ENCODE assay signal across 8 cellular contexts in the genomic region with DNA sequence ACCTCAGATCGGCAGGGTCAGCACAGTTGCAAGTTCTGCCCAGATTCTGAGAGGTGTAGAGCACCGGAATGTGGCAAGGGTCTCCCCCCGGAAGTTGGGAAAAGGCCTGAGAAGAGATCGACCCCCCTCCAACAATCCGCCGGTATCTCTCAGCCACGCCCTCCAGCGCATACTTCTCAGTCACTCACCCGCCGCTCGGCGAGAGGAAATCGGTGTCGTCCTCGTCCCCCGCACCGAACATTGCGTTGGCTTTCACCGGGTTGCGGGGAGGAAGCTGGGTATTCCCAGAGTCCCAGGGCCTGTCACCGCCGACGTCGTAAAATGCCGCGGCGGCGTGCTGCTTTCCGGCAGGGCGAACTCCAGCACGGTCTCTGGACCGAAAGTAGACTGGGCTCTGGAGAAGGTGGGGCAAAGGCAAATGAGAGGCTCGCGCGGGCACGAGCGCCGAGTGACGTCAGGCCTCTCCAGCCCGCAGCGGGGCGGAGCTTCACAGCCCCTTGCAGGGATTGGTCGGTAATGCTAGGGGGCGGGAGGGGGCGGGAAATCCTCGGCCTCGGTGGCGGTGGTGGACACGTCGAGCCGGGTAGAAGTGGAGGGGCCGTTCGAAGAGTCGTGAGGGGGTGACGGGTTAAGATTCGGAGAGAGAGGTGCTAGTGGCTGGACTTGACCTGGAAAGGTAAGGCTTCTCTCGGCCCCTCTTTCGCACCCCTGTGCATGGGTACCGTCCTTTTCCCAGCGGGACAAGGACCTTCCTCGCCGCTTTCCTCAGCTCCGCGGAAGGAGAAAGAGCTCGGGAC.
DNase-seq lines count a peak whose midpoint lies in the region; ATAC-seq and TF ChIP-seq lines count a peak whose summit lies in the region.

A gene with protein sequence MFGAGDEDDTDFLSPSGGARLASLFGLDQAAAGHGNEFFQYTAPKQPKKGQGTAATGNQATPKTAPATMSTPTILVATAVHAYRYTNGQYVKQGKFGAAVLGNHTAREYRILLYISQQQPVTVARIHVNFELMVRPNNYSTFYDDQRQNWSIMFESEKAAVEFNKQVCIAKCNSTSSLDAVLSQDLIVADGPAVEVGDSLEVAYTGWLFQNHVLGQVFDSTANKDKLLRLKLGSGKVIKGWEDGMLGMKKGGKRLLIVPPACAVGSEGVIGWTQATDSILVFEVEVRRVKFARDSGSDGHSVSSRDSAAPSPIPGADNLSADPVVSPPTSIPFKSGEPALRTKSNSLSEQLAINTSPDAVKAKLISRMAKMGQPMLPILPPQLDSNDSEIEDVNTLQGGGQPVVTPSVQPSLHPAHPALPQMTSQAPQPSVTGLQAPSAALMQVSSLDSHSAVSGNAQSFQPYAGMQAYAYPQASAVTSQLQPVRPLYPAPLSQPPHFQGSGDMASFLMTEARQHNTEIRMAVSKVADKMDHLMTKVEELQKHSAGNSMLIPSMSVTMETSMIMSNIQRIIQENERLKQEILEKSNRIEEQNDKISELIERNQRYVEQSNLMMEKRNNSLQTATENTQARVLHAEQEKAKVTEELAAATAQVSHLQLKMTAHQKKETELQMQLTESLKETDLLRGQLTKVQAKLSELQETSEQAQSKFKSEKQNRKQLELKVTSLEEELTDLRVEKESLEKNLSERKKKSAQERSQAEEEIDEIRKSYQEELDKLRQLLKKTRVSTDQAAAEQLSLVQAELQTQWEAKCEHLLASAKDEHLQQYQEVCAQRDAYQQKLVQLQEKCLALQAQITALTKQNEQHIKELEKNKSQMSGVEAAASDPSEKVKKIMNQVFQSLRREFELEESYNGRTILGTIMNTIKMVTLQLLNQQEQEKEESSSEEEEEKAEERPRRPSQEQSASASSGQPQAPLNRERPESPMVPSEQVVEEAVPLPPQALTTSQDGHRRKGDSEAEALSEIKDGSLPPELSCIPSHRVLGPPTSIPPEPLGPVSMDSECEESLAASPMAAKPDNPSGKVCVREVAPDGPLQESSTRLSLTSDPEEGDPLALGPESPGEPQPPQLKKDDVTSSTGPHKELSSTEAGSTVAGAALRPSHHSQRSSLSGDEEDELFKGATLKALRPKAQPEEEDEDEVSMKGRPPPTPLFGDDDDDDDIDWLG (minus strand): TSS at position 275 of the 797 bp plus-strand sequence. CDS start 34 bp downstream, at position 241.
A gene (plus strand): TSS at position 542 of the 797 bp plus-strand sequence. CDS start 34,605 bp downstream, outside the sequence.

- peak; percentile 87 for ATAC-seq in HG03196 (IDR thresholded peaks at IDR 0.05; ENCODE audit: unreplicated experiment)
- peak; percentile 95 for ATAC-seq in central memory CD8-positive, alpha-beta T cell (replicated peaks; ENCODE audit: extremely low read depth, poor library complexity, severe bottlenecking)

- peaks cover 14% of the 10 kb centered on the region for H3K36me3 Mint-ChIP-seq in central memory CD8-positive, alpha-beta T cell (ENCODE audit: insufficient read depth)

- peak; percentile 76 for TF ChIP-seq POLR2A in GM18951 (IDR thresholded peaks at IDR 0.05; ENCODE audit: extremely low read depth, insufficient read depth, insufficient read length)

- H3K4me3 Mint-ChIP-seq in central memory CD8-positive, alpha-beta T cell: peak within 1 kb of the TSS; percentile 91

- H3K27ac Mint-ChIP-seq in central memory CD8-positive, alpha-beta T cell (ENCODE audit: low read depth): peak within 1 kb of the TSS; percentile 89

- in situ Hi-C loops in GM18951 (cut with MboI; ENCODE audit: low sequenced_read_pairs, unreplicated experiment): no loop called here

- no peaks in the 10 kb centered on the region for H3K9me3 Mint-ChIP-seq in central memory CD8-positive, alpha-beta T cell

- no peaks in the 10 kb centered on the region for H3K27me3 Mint-ChIP-seq in central memory CD8-positive, alpha-beta T cell

- peak; percentile 99 for DNase-seq in AG08395 (ENCODE audit: low spot score)
- DNase-seq in NCI-H345 (lab: John Stamatoyannopoulos, UW): peak; percentile 98
- peak; percentile 93 for DNase-seq in activated CD4-positive, CD25-positive, alpha-beta regulatory T cell treated with anti-CD3 and anti-CD28 coated beads, Interleukin-2, amount 50 U/mL, for 16 hours (ENCODE audit: low read depth, low spot score)
- peak; percentile 92 to 95 for DNase-seq in central memory CD8-positive, alpha-beta T cell (ENCODE audit: low spot score in 2 of 2)
- DNase-seq in iris pigment epithelial cell (ENCODE audit: low read depth): peak; percentile 99
- DNase-seq in stimulated activated CD4-positive, alpha-beta T cell treated with anti-CD3 and anti-CD28 coated beads, Interleukin-12 subunit alpha, Interleukin-12 subunit beta, amount 100 ng/mL, for 4 hours: peak; percentile 95

- peaks cover 26% of the 10 kb centered on the region for H3K4me1 Mint-ChIP-seq in central memory CD8-positive, alpha-beta T cell

Comparison
In these comparisons a context has a peak if more than half of its experiments do, and no peak if none do; other contexts are left out.
1. Peak in every context shown above with its lines: DNase-seq and ATAC-seq.